ENCODE assay signal across 8 cellular contexts in genomic region chr2:98444436-98445166, GRCh38. TPM values are rescaled to one million over a fixed set of nuclear protein-coding genes. Genes with fewer than 3 reads are reported as not detected.
DNase-seq lines count a peak whose midpoint lies in the region; ATAC-seq and TF ChIP-seq lines count a peak whose summit lies in the region.

Gene INPP4A, plus strand, starts transcription at chr2:98444858. Its CDS starts 75,191 bp downstream, at chr2:98520049.

- DNase-seq in GM03348 (ENCODE audit: low spot score), result peak; percentile 98
- DNase-seq in GM23338 (ENCODE audit: low spot score), result peak; percentile 87
- DNase-seq in Kasumi-1 (lab: John Stamatoyannopoulos, UW), result peak; percentile 59
- DNase-seq in SK-N-SH, result peak; percentile 98
- peak; percentile 83 for DNase-seq in activated naive CD4-positive, alpha-beta T cell treated with anti-CD3 and anti-CD28 coated beads, Interleukin-2, amount 50 U/mL, for 16 hours
- DNase-seq in glomerular endothelial cell (ENCODE audit: extremely low read depth, low read depth, low spot score), result no peak
- DNase-seq in osteoblast (ENCODE audit: insufficient read length, low spot score, missing footprints), result peak; percentile 97
- DNase-seq in tibial nerve (ENCODE audit: low spot score in 2 of 2), result peak in 1 of 2 donors; percentile 33

- H3K4me3 ChIP-seq in GM23338, result peak within 1 kb of the TSS; percentile 90
- H3K4me3 ChIP-seq in SK-N-SH (ENCODE audit: low read depth in 2 of 2, low read length in 1 of 2), result peak within 1 kb of the TSS; percentile 67 to 84
- H3K4me3 ChIP-seq in osteoblast (ENCODE audit: insufficient read depth, low read length), result peak within 1 kb of the TSS; percentile 94
- H3K4me3 ChIP-seq in tibial nerve, result peak within 1 kb of the TSS; percentile 66 to 89 (median 82)

- peaks cover 9% of the 10 kb centered on the region for H3K9me3 Mint-ChIP-seq in GM23338

- no peaks in the 10 kb centered on the region for H3F3A ChIP-seq in GM23338 (replicated peaks; ENCODE audit: low read depth)
- H3F3A ChIP-seq in SK-N-SH (replicated peaks; ENCODE audit: insufficient read depth), result peaks cover 7% of the 10 kb centered on the region

- H3K4me2 ChIP-seq in GM23338 (peak within 1 kb of the TSS; percentile 90), SK-N-SH (peak within 1 kb of the TSS; percentile 76), osteoblast (ENCODE audit: insufficient read depth, low read length) (peak within 1 kb of the TSS; percentile 98)

- POLR2A ChIA-PET in SK-N-SH (lab: Yijun Ruan, JAX), result interaction anchor here (0.6 kb wide), 1 partner anchor 115 kb away, joined by 3 read pairs; no protein-coding TSS in a partner anchor

- H3K27ac Mint-ChIP-seq in GM23338, result peak within 1 kb of the TSS; percentile 88

- H3K9ac ChIP-seq in SK-N-SH, result peak within 1 kb of the TSS; percentile 62

- peak in 1 of 2 donors; percentile 56 for TF ChIP-seq POLR2A in tibial nerve (IDR thresholded peaks at IDR 0.05)

- H2AFZ ChIP-seq in GM23338 (peak within 1 kb of the TSS; percentile 98), SK-N-SH (ENCODE audit: low read depth) (peak within 1 kb of the TSS; percentile 93), osteoblast (ENCODE audit: low read length) (peak within 1 kb of the TSS; percentile 100)

- peaks cover 47% of the 10 kb centered on the region for H3K4me1 ChIP-seq in GM23338 (ENCODE audit: insufficient read depth)
- peaks cover 8 to 18% of the 10 kb centered on the region in 2 experiments; a peak in 3 of 4 replicates for H3K4me1 ChIP-seq in SK-N-SH (ENCODE audit: control insufficient read depth in 1 of 2, insufficient read depth in 2 of 2, low read depth in 1 of 2, low read length in 1 of 2)
- peaks cover 16% of the 10 kb centered on the region for H3K4me1 ChIP-seq in osteoblast (ENCODE audit: insufficient read depth, low read length)
- peaks cover 0 to 20% (median 5%) of the 10 kb centered on the region in 4 donors for H3K4me1 ChIP-seq in tibial nerve

- TF ChIP-seq RAD21 in SK-N-SH (IDR thresholded peaks at IDR 0.05; ENCODE audit: low read length), result no peak

- H3K27me3 Mint-ChIP-seq in GM23338 (ENCODE audit: insufficient read depth, low read depth, poor library complexity), result peaks cover 4% of the 10 kb centered on the region

- WGBS in SK-N-SH (ENCODE audit: low lambda C conversion rate), result 2% methylated on average over 7 of the region's 74 CpGs
- WGBS in tibial nerve, 2 donors, result 0 to 1% methylated on average over 24 to 55 of the region's 74 CpGs

- ATAC-seq in GM23338, result peak; percentile 77

- no peak; a peak in 1 of 4 replicates for TF ChIP-seq CTCF in GM23338 (conservative IDR thresholded peaks at IDR 0.05; ENCODE audit: low read depth in 2 of 2)
- no peak for TF ChIP-seq CTCF in SK-N-SH (IDR thresholded peaks at IDR 0.05)
- TF ChIP-seq CTCF in osteoblast (IDR thresholded peaks at IDR 0.05; ENCODE audit: extremely low read depth, low read depth, low read length), result no peak
- peak in 2 of 5 experiments; percentile 23 to 31 for TF ChIP-seq CTCF in tibial nerve (IDR thresholded peaks at IDR 0.05)

- H3K27me3 ChIP-seq in GM23338 (ENCODE audit: insufficient read depth) (no peaks in the 10 kb centered on the region), SK-N-SH (ENCODE audit: insufficient read depth) (no peaks in the 10 kb centered on the region), osteoblast (ENCODE audit: insufficient read depth, low read length) (peaks cover 2% of the 10 kb centered on the region), tibial nerve (no peaks in the 10 kb centered on the region)

- peak within 1 kb of the TSS; percentile 93 for H3K4me3 Mint-ChIP-seq in GM23338

- H4K20me1 ChIP-seq in GM23338 (replicated peaks; ENCODE audit: insufficient read depth) (peaks cover 21% of the 10 kb centered on the region), SK-N-SH (ENCODE audit: insufficient read depth) (peaks cover 15% of the 10 kb centered on the region; the same call in 1 of the 2 replicates), osteoblast (ENCODE audit: insufficient read depth, low read length) (peaks cover 9% of the 10 kb centered on the region)

- TF ChIP-seq EP300 in SK-N-SH (IDR thresholded peaks at IDR 0.05; ENCODE audit: borderline replicate concordance in 1 of 2, low read depth in 1 of 2, low read length in 1 of 2) (no peak), tibial nerve (IDR thresholded peaks at IDR 0.05) (no peak)

- CTCF ChIA-PET in SK-N-SH (lab: Yijun Ruan, JAX), result interaction anchor here (1.0 to 2.6 kb wide), 2 partner anchors 32 to 35 kb away, joined by 5 to 11 read pairs; no protein-coding TSS in a partner anchor

- H3K36me3 ChIP-seq in GM23338 (ENCODE audit: insufficient read depth), result no peaks in the 10 kb centered on the region
- H3K36me3 ChIP-seq in SK-N-SH (replicated peaks in 1 of 2; ENCODE audit: control insufficient read depth in 1 of 2, insufficient read depth in 2 of 2, low read length in 1 of 2), result no peaks in the 10 kb centered on the region
- no peaks in the 10 kb centered on the region for H3K36me3 ChIP-seq in osteoblast (ENCODE audit: insufficient read depth, low read length)
- no peaks in the 10 kb centered on the region for H3K36me3 ChIP-seq in tibial nerve

- peaks cover 54% of the 10 kb centered on the region for H3K4me1 Mint-ChIP-seq in GM23338

- H3K79me2 ChIP-seq in GM23338 (replicated peaks; ENCODE audit: insufficient read depth) (peaks cover 45% of the 10 kb centered on the region), SK-N-SH (ENCODE audit: insufficient read depth) (peaks cover 45% of the 10 kb centered on the region), osteoblast (ENCODE audit: insufficient read depth, low read length) (peaks cover 39% of the 10 kb centered on the region)

- peak within 1 kb of the TSS; percentile 69; the same call in 1 of the 2 replicates for H3K27ac ChIP-seq in GM23338 (ENCODE audit: low read depth)
- H3K27ac ChIP-seq in SK-N-SH (ENCODE audit: low read depth in 2 of 2, low read length in 1 of 2), result peak within 1 kb of the TSS; percentile 50 to 67
- H3K27ac ChIP-seq in osteoblast (ENCODE audit: low read depth, low read length), result peak within 1 kb of the TSS; percentile 40
- peak within 1 kb of the TSS; percentile 41 to 86 (median 78) for H3K27ac ChIP-seq in tibial nerve

- peaks cover 6% of the 10 kb centered on the region; the same call in 1 of the 3 replicates for H3K36me3 Mint-ChIP-seq in GM23338 (ENCODE audit: low read depth)

- H3K9me3 ChIP-seq in SK-N-SH (no peaks in the 10 kb centered on the region), osteoblast (ENCODE audit: low read depth, low read length) (no peaks in the 10 kb centered on the region), tibial nerve (no peaks in the 10 kb centered on the region)

- no peaks in the 10 kb centered on the region for H3K9me2 ChIP-seq in GM23338 (ENCODE audit: insufficient read depth)
- H3K9me2 ChIP-seq in SK-N-SH, result no peaks in the 10 kb centered on the region

TF ChIP-seq in GM23338, 12 proteins besides CTCF, POLR2A, EP300 and RAD21 (continues in another document):
- TF ChIP-seq POLR2AphosphoS5 (IDR thresholded peaks at IDR 0.05; ENCODE audit: low read depth) (peak; percentile 65), ZNF331 (CRISPR knock-in tag; IDR thresholded peaks at IDR 0.05; ENCODE audit: low read depth) (no peak), JUNB (IDR thresholded peaks at IDR 0.05; ENCODE audit: unreplicated experiment) (no peak)

TF ChIP-seq in SK-N-SH, 30 proteins besides CTCF, POLR2A, EP300 and RAD21 (continues in another document):
- TF ChIP-seq SMC3 (IDR thresholded peaks at IDR 0.05; ENCODE audit: low read depth, low read length) (no peak), SIN3A (IDR thresholded peaks at IDR 0.05; ENCODE audit: borderline replicate concordance, low read depth, low read length) (no peak), POLR2AphosphoS5 (IDR thresholded peaks at IDR 0.05; ENCODE audit: low read depth, low read length) (peak; percentile 54; the same call in 1 of the 2 replicates), TEAD4 (IDR thresholded peaks at IDR 0.05; ENCODE audit: borderline replicate concordance, insufficient read depth) (no peak), PBX3 (IDR thresholded peaks at IDR 0.05) (no peak), GABPA (IDR thresholded peaks at IDR 0.05; ENCODE audit: low read depth) (no peak; the same call in 1 of the 2 replicates), MAX (IDR thresholded peaks at IDR 0.05; ENCODE audit: low read depth) (peak; percentile 25; the same call in 1 of the 2 replicates), FOXM1 (IDR thresholded peaks at IDR 0.05; ENCODE audit: low read depth) (no peak), IRF3 (IDR thresholded peaks at IDR 0.05; ENCODE audit: low read depth, low read length) (no peak), TAF1 (IDR thresholded peaks at IDR 0.05; ENCODE audit: borderline replicate concordance, low read depth, low read length) (0 out of 2 replicates have a peak, but pooled peaks have one; percentile 11), RCOR1 (IDR thresholded peaks at IDR 0.05; ENCODE audit: low read length) (no peak), CHD2 (IDR thresholded peaks at IDR 0.05; ENCODE audit: low read length, partially characterized antibody) (no peak)

RNA-seq across cellular contexts. Expression of gene INPP4A, which starts in this region (rescaled TPM):
- total RNA-seq in GM23338 (2014; rRNA removed; shearing (Covaris generic)), result 36.9 and 42.3 TPM in 2 replicates
- polyA plus RNA-seq in GM23338 (2016; fragmentation: Nextera tagmentation; extraction: Ambion mirVana) (6.5 and 8.5 TPM in 2 replicates), SK-N-SH (2012; rRNA removed) (15.0 and 18.3 TPM in 2 replicates)
- polyA plus RNA-seq in SK-N-SH (2012; cell fraction: cytosol; rRNA removed), result 7.8 and 12.0 TPM in 2 replicates
- 31.3 and 31.4 TPM in 2 replicates for polyA plus RNA-seq in SK-N-SH (2012; cell fraction: nucleus; rRNA removed)
- total RNA-seq in glomerular endothelial cell (21.9 and 30.6 TPM in 2 replicates), osteoblast (25.7 and 25.9 TPM in 2 replicates), tibial nerve (10 to 100 TPM; 23.7 to 45.0 (median 30.9) TPM)
